22 cellular contexts compared by ENCODE assay signal in the genomic region with DNA sequence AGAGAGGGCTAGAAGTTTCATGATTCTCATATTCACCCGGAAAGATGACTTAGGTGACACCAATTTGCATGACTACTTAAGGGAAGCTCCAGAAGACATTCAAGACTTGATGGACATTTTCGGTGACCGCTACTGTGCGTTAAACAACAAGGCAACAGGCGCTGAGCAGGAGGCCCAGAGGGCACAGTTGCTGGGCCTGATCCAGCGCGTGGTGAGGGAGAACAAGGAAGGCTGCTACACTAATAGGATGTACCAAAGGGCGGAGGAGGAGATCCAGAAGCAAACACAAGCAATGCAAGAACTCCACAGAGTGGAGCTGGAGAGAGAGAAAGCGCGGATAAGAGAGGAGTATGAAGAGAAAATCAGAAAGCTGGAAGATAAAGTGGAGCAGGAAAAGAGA. TPM values are rescaled to one million over a fixed set of nuclear protein-coding genes. Genes with fewer than 3 reads are reported as not detected.
DNase-seq lines count a peak whose midpoint lies in the region; ATAC-seq and TF ChIP-seq lines count a peak whose summit lies in the region.
"Had no signal": no experiment of that assay in that cellular context is flagged by ENCODE, and none has a peak within 500 bp of the region (broad histone marks: within the 10 kb centered on the region; RNA-seq: fewer than 3 reads in every experiment).

No MANE protein-coding gene starts in this region.

- peak overlapping the region; percentile 45 for H3K27ac Mint-ChIP-seq in activated CD8-positive, alpha-beta T cell treated with anti-CD3 and anti-CD28 coated beads, Interleukin-2, amount 10 ng/mL, durations not matched to agents 7 days and 5 days
- no peak overlapping the region for H3K27ac Mint-ChIP-seq in activated CD8-positive, alpha-beta T cell treated with anti-CD3 and anti-CD28 coated beads for 36 hours
- H3K27ac Mint-ChIP-seq in CD8-positive, alpha-beta T cell = peak overlapping the region; percentile 76
- peak overlapping the region; percentile 0 for H3K27ac Mint-ChIP-seq in dendritic cell treated with granulocyte-macrophage colony-stimulating factor and Interleukin-4, amounts not matched to agents 40 ng/mL and 50 ng/mL, for 4 days
- peak overlapping the region in 1 of 2 donors; percentile 7 for H3K27ac Mint-ChIP-seq in natural killer cell treated with Interleukin-12 subunit alpha and Interleukin-12 subunit beta and Interleukin-15 and Interleukin-18, amount 100 ng/mL, for 72 hours
- H3K27ac Mint-ChIP-seq in CD14-positive monocyte = peak overlapping the region in 1 of 7 donors; percentile 66

- H3K4me1 ChIP-seq in CD8-positive, alpha-beta T cell (ENCODE audit: insufficient read depth, low read length) = peaks cover 27% of the 10 kb centered on the region
- H3K4me1 ChIP-seq: A549, HAP-1, SJCRH30 had no signal

- ATAC-seq in activated CD8-positive, alpha-beta T cell treated with anti-CD3 and anti-CD28 coated beads, Interleukin-2, amount 10 ng/mL, durations not matched to agents 7 days and 5 days = no peak
- ATAC-seq in activated CD8-positive, alpha-beta T cell treated with anti-CD3 and anti-CD28 coated beads for 36 hours = no peak
- no peak for ATAC-seq in CD8-positive, alpha-beta T cell
- ATAC-seq in natural killer cell treated with Interleukin-12 subunit alpha and Interleukin-12 subunit beta and Interleukin-15 and Interleukin-18, amount 100 ng/mL, for 72 hours = no peak
- ATAC-seq: A549 had no signal

- CTCF ChIA-PET in activated CD8-positive, alpha-beta T cell treated with anti-CD3 and anti-CD28 coated beads, Interleukin-2, amount 10 ng/mL, durations not matched to agents 7 days and 5 days (lab: Charles Lee) = no interaction called here
- CTCF ChIA-PET in activated CD8-positive, alpha-beta T cell treated with anti-CD3 and anti-CD28 coated beads for 36 hours (lab: Charles Lee) = no interaction called here
- CTCF ChIA-PET in CD8-positive, alpha-beta T cell (lab: Charles Lee) = interaction anchor here (0.7 to 2.0 kb wide), 2 partner anchors 58 to 170 kb away, joined by 3 to 4 read pairs; a partner anchor contains a TSS

- peaks cover 39% of the 10 kb centered on the region for H3K9me3 Mint-ChIP-seq in activated CD8-positive, alpha-beta T cell treated with anti-CD3 and anti-CD28 coated beads, Interleukin-2, amount 10 ng/mL, durations not matched to agents 7 days and 5 days (ENCODE audit: insufficient read depth)
- peaks cover 47% of the 10 kb centered on the region for H3K9me3 Mint-ChIP-seq in activated CD8-positive, alpha-beta T cell treated with anti-CD3 and anti-CD28 coated beads for 36 hours
- H3K9me3 Mint-ChIP-seq in CD8-positive, alpha-beta T cell = peaks cover 28% of the 10 kb centered on the region
- peaks cover 11% of the 10 kb centered on the region for H3K9me3 Mint-ChIP-seq in dendritic cell treated with granulocyte-macrophage colony-stimulating factor and Interleukin-4, amounts not matched to agents 40 ng/mL and 50 ng/mL, for 4 days
- H3K9me3 Mint-ChIP-seq in natural killer cell treated with Interleukin-12 subunit alpha and Interleukin-12 subunit beta and Interleukin-15 and Interleukin-18, amount 100 ng/mL, for 72 hours = peaks cover 17% of the 10 kb centered on the region
- peaks cover 23 to 50% (median 33%) of the 10 kb centered on the region in 7 donors for H3K9me3 Mint-ChIP-seq in CD14-positive monocyte

- H3K4me3 ChIP-seq in CD8-positive, alpha-beta T cell (ENCODE audit: low read depth, low read length) = peak overlapping the region; percentile 9
- H3K4me3 ChIP-seq: A549, HAP-1, PC-9, SJCRH30 had no signal

- no peak for DNase-seq in activated CD8-positive, alpha-beta T cell treated with anti-CD3 and anti-CD28 coated beads, Interleukin-2, amount 10 ng/mL, durations not matched to agents 7 days and 5 days
- no peak for DNase-seq in activated CD8-positive, alpha-beta T cell treated with anti-CD3 and anti-CD28 coated beads for 36 hours
- no peak for DNase-seq in CD8-positive, alpha-beta T cell
- no peak for DNase-seq in natural killer cell treated with Interleukin-12 subunit alpha and Interleukin-12 subunit beta and Interleukin-15 and Interleukin-18, amount 100 ng/mL, for 72 hours (ENCODE audit: low spot score)
- no peak for DNase-seq in CD14-positive monocyte (ENCODE audit: low spot score)
- no peak for DNase-seq in activated CD8-positive, alpha-beta memory T cell treated with anti-CD3 and anti-CD28 coated beads for 24 hours
- DNase-seq: COR-L47, DMS 273 treated with DMSO at 0.1 percent for 48 hours, IMR-90, Karpas-422, NCI-H1092, NCI-H1436 treated with DMSO at 0.1 percent for 48 hours, NCI-H2029, NCI-H2171, NCI-H526, PC-9, SJCRH30 had no signal

- peaks cover 41% of the 10 kb centered on the region for H3K9me3 ChIP-seq in CD8-positive, alpha-beta T cell (ENCODE audit: low read length)
- H3K9me3 ChIP-seq: A549, HAP-1, SJCRH30 had no signal

- no peak for TF ChIP-seq CTCF in activated CD8-positive, alpha-beta T cell treated with anti-CD3 and anti-CD28 coated beads for 36 hours (IDR thresholded peaks at IDR 0.05)
- no peak for TF ChIP-seq CTCF in CD8-positive, alpha-beta T cell (IDR thresholded peaks at IDR 0.05)
- no peak for TF ChIP-seq CTCF in CD14-positive monocyte (IDR thresholded peaks at IDR 0.05)

- no peak overlapping the region for H3K4me3 Mint-ChIP-seq in activated CD8-positive, alpha-beta T cell treated with anti-CD3 and anti-CD28 coated beads, Interleukin-2, amount 10 ng/mL, durations not matched to agents 7 days and 5 days
- no peak overlapping the region for H3K4me3 Mint-ChIP-seq in activated CD8-positive, alpha-beta T cell treated with anti-CD3 and anti-CD28 coated beads for 36 hours
- peak overlapping the region; percentile 39 for H3K4me3 Mint-ChIP-seq in CD8-positive, alpha-beta T cell
- no peak overlapping the region for H3K4me3 Mint-ChIP-seq in dendritic cell treated with granulocyte-macrophage colony-stimulating factor and Interleukin-4, amounts not matched to agents 40 ng/mL and 50 ng/mL, for 4 days
- peak overlapping the region; percentile 1 for H3K4me3 Mint-ChIP-seq in natural killer cell treated with Interleukin-12 subunit alpha and Interleukin-12 subunit beta and Interleukin-15 and Interleukin-18, amount 100 ng/mL, for 72 hours
- no peak overlapping the region for H3K4me3 Mint-ChIP-seq in CD14-positive monocyte

- intact Hi-C loops in activated CD8-positive, alpha-beta T cell treated with anti-CD3 and anti-CD28 coated beads for 36 hours (cut with micrococcal nuclease) = no loop called here
- intact Hi-C loops in CD8-positive, alpha-beta T cell (cut with DNase I, micrococcal nuclease) = no loop called here
- intact Hi-C loops in dendritic cell treated with granulocyte-macrophage colony-stimulating factor and Interleukin-4, amounts not matched to agents 40 ng/mL and 50 ng/mL, for 4 days (cut with micrococcal nuclease) = no loop called here
- intact Hi-C loops in CD14-positive monocyte (cut with micrococcal nuclease) = no loop called here

- peaks cover 31% of the 10 kb centered on the region for H3K4me1 Mint-ChIP-seq in activated CD8-positive, alpha-beta T cell treated with anti-CD3 and anti-CD28 coated beads, Interleukin-2, amount 10 ng/mL, durations not matched to agents 7 days and 5 days (ENCODE audit: low read depth)
- peaks cover 39% of the 10 kb centered on the region for H3K4me1 Mint-ChIP-seq in activated CD8-positive, alpha-beta T cell treated with anti-CD3 and anti-CD28 coated beads for 36 hours (ENCODE audit: low read depth)
- peaks cover 53% of the 10 kb centered on the region for H3K4me1 Mint-ChIP-seq in CD8-positive, alpha-beta T cell (ENCODE audit: low read depth)
- H3K4me1 Mint-ChIP-seq in dendritic cell treated with granulocyte-macrophage colony-stimulating factor and Interleukin-4, amounts not matched to agents 40 ng/mL and 50 ng/mL, for 4 days (ENCODE audit: low read depth) = peaks cover 43% of the 10 kb centered on the region
- peaks cover 35 to 39% of the 10 kb centered on the region in 2 donors for H3K4me1 Mint-ChIP-seq in natural killer cell treated with Interleukin-12 subunit alpha and Interleukin-12 subunit beta and Interleukin-15 and Interleukin-18, amount 100 ng/mL, for 72 hours (ENCODE audit: low read depth in 2 of 2)
- H3K4me1 Mint-ChIP-seq in CD14-positive monocyte = peaks cover 57% of the 10 kb centered on the region

- H3K27me3 Mint-ChIP-seq in activated CD8-positive, alpha-beta T cell treated with anti-CD3 and anti-CD28 coated beads, Interleukin-2, amount 10 ng/mL, durations not matched to agents 7 days and 5 days (ENCODE audit: low read depth) = no peaks in the 10 kb centered on the region
- no peaks in the 10 kb centered on the region for H3K27me3 Mint-ChIP-seq in activated CD8-positive, alpha-beta T cell treated with anti-CD3 and anti-CD28 coated beads for 36 hours
- no peaks in the 10 kb centered on the region for H3K27me3 Mint-ChIP-seq in CD8-positive, alpha-beta T cell (ENCODE audit: low read depth)
- no peaks in the 10 kb centered on the region for H3K27me3 Mint-ChIP-seq in dendritic cell treated with granulocyte-macrophage colony-stimulating factor and Interleukin-4, amounts not matched to agents 40 ng/mL and 50 ng/mL, for 4 days
- no peaks in the 10 kb centered on the region for H3K27me3 Mint-ChIP-seq in natural killer cell treated with Interleukin-12 subunit alpha and Interleukin-12 subunit beta and Interleukin-15 and Interleukin-18, amount 100 ng/mL, for 72 hours
- peaks cover 0 to 2% (median 0%) of the 10 kb centered on the region in 3 donors for H3K27me3 Mint-ChIP-seq in CD14-positive monocyte (ENCODE audit: low read depth in 3 of 3)

- H3K36me3 ChIP-seq in CD8-positive, alpha-beta T cell (ENCODE audit: insufficient read depth, low read length) = peaks cover 38% of the 10 kb centered on the region
- H3K36me3 ChIP-seq: HAP-1, SJCRH30 had no signal

- no peaks in the 10 kb centered on the region for H3K27me3 ChIP-seq in CD8-positive, alpha-beta T cell (ENCODE audit: insufficient read depth, low read length)
- H3K27me3 ChIP-seq: SJCRH30 had no signal

- H3K36me3 Mint-ChIP-seq in activated CD8-positive, alpha-beta T cell treated with anti-CD3 and anti-CD28 coated beads, Interleukin-2, amount 10 ng/mL, durations not matched to agents 7 days and 5 days (ENCODE audit: low read depth) = peaks cover 95% of the 10 kb centered on the region
- peaks cover 89% of the 10 kb centered on the region for H3K36me3 Mint-ChIP-seq in activated CD8-positive, alpha-beta T cell treated with anti-CD3 and anti-CD28 coated beads for 36 hours (ENCODE audit: low read depth)
- H3K36me3 Mint-ChIP-seq in CD8-positive, alpha-beta T cell = peaks cover 95% of the 10 kb centered on the region
- H3K36me3 Mint-ChIP-seq in dendritic cell treated with granulocyte-macrophage colony-stimulating factor and Interleukin-4, amounts not matched to agents 40 ng/mL and 50 ng/mL, for 4 days (ENCODE audit: low read depth) = peaks cover 23% of the 10 kb centered on the region
- H3K36me3 Mint-ChIP-seq in natural killer cell treated with Interleukin-12 subunit alpha and Interleukin-12 subunit beta and Interleukin-15 and Interleukin-18, amount 100 ng/mL, for 72 hours = peaks cover 86% of the 10 kb centered on the region
- H3K36me3 Mint-ChIP-seq in CD14-positive monocyte = peaks cover 46 to 53% of the 10 kb centered on the region in 2 donors

- H3K27ac ChIP-seq in CD8-positive, alpha-beta T cell (ENCODE audit: low read depth, low read length) = no peak overlapping the region
- H3K27ac ChIP-seq: A549, PC-9, SJCRH30 had no signal

- POLR2A ChIA-PET in activated CD8-positive, alpha-beta T cell treated with anti-CD3 and anti-CD28 coated beads, Interleukin-2, amount 10 ng/mL, durations not matched to agents 7 days and 5 days (lab: Charles Lee) = interaction anchor here (1.2 kb wide), 1 partner anchor 10 kb away, joined by 3 read pairs; no protein-coding TSS in a partner anchor
- POLR2A ChIA-PET in activated CD8-positive, alpha-beta T cell treated with anti-CD3 and anti-CD28 coated beads for 36 hours (lab: Charles Lee) = interaction anchor here (0.6 kb wide), 1 partner anchor 10 kb away, joined by 3 read pairs; no protein-coding TSS in a partner anchor
- POLR2A ChIA-PET in CD8-positive, alpha-beta T cell (lab: Charles Lee) = interaction anchor here (1.0 to 14.1 kb wide), 5 partner anchors 9 to 68 kb away, joined by 3 to 300 read pairs (median 24); a partner anchor contains a TSS

RNA-seq across cellular contexts. Expression of a gene that starts 5.3 kb away (rescaled TPM):
- total RNA-seq in activated CD8-positive, alpha-beta T cell treated with anti-CD3 and anti-CD28 coated beads, Interleukin-2, amount 10 ng/mL, durations not matched to agents 7 days and 5 days = 100 to 1,000 TPM; 174 to 186 TPM
- 10 to 100 TPM; 88.3 to 97.8 TPM for total RNA-seq in activated CD8-positive, alpha-beta T cell treated with anti-CD3 and anti-CD28 coated beads for 36 hours
- 10 to 100 TPM; 11.8 to 13.8 TPM for total RNA-seq in CD8-positive, alpha-beta T cell
- total RNA-seq in natural killer cell treated with Interleukin-12 subunit alpha and Interleukin-12 subunit beta and Interleukin-15 and Interleukin-18, amount 100 ng/mL, for 72 hours = 100 to 1,000 TPM in 1 of 2 donors, 10 to 100 TPM in 1; 83.6 to 245 TPM
- polyA plus RNA-seq in CD14-positive monocyte = 100 to 1,000 TPM; 167 to 269 TPM
- total RNA-seq: IMR-90, MCF 10A, PC-9, SJCRH30 had no signal
- polyA plus RNA-seq: A549, BJ, IMR-90 had no signal

RNA-seq across cellular contexts. Expression of a gene that starts 57.8 kb away (rescaled TPM):
- 100 to 1,000 TPM; 134 TPM for total RNA-seq in activated CD8-positive, alpha-beta T cell treated with anti-CD3 and anti-CD28 coated beads, Interleukin-2, amount 10 ng/mL, durations not matched to agents 7 days and 5 days
- 10 to 100 TPM; 29.0 to 29.5 TPM for total RNA-seq in activated CD8-positive, alpha-beta T cell treated with anti-CD3 and anti-CD28 coated beads for 36 hours
- 10 to 100 TPM; 21.2 to 29.7 TPM for total RNA-seq in CD8-positive, alpha-beta T cell
- total RNA-seq in natural killer cell treated with Interleukin-12 subunit alpha and Interleukin-12 subunit beta and Interleukin-15 and Interleukin-18, amount 100 ng/mL, for 72 hours = 10 to 100 TPM; 50.5 to 60.4 TPM
- 100 to 1,000 TPM in 1 of 2 donors, 10 to 100 TPM in 1; 54.5 to 115 TPM for polyA plus RNA-seq in CD14-positive monocyte
- total RNA-seq: IMR-90, MCF 10A, PC-9, SJCRH30 had no signal
- polyA plus RNA-seq: A549, BJ, IMR-90 had no signal

RNA-seq across cellular contexts. Expression of a gene that starts 59.7 kb away (rescaled TPM):
- total RNA-seq in activated CD8-positive, alpha-beta T cell treated with anti-CD3 and anti-CD28 coated beads, Interleukin-2, amount 10 ng/mL, durations not matched to agents 7 days and 5 days = 10 to 100 TPM; 88.9 to 93.3 TPM
- total RNA-seq in activated CD8-positive, alpha-beta T cell treated with anti-CD3 and anti-CD28 coated beads for 36 hours = 10 to 100 TPM; 21.2 to 21.5 TPM
- 10 to 100 TPM; 10.5 to 10.8 TPM for total RNA-seq in CD8-positive, alpha-beta T cell
- 10 to 100 TPM; 55.8 to 88.4 TPM for total RNA-seq in natural killer cell treated with Interleukin-12 subunit alpha and Interleukin-12 subunit beta and Interleukin-15 and Interleukin-18, amount 100 ng/mL, for 72 hours
- 10 to 100 TPM; 57.0 to 70.2 TPM for polyA plus RNA-seq in CD14-positive monocyte
- total RNA-seq: IMR-90, MCF 10A, PC-9, SJCRH30 had no signal
- polyA plus RNA-seq: A549, BJ, IMR-90 had no signal

Comparison
In these comparisons a context has a peak if more than half of its experiments do, and no peak if none do; other contexts are left out.
1. H3K4me3 Mint-ChIP-seq: peak in CD8-positive, alpha-beta T cell (single experiment) and natural killer cell treated with Interleukin-12 subunit alpha and Interleukin-12 subunit beta and Interleukin-15 and Interleukin-18, amount 100 ng/mL, for 72 hours (single experiment); none in activated CD8-positive, alpha-beta T cell treated with anti-CD3 and anti-CD28 coated beads, Interleukin-2, amount 10 ng/mL, durations not matched to agents 7 days and 5 days (single experiment), activated CD8-positive, alpha-beta T cell treated with anti-CD3 and anti-CD28 coated beads for 36 hours (single experiment), dendritic cell treated with granulocyte-macrophage colony-stimulating factor and Interleukin-4, amounts not matched to agents 40 ng/mL and 50 ng/mL, for 4 days (single experiment) and CD14-positive monocyte (0 of 2).
2. RNA of a gene that starts 5.3 kb away (total RNA-seq): 83.6 to 245 TPM in natural killer cell treated with Interleukin-12 subunit alpha and Interleukin-12 subunit beta and Interleukin-15 and Interleukin-18, amount 100 ng/mL, for 72 hours, 174 to 186 TPM in activated CD8-positive, alpha-beta T cell treated with anti-CD3 and anti-CD28 coated beads, Interleukin-2, amount 10 ng/mL, durations not matched to agents 7 days and 5 days and 88.3 to 97.8 TPM in activated CD8-positive, alpha-beta T cell treated with anti-CD3 and anti-CD28 coated beads for 36 hours; 11.8 to 13.8 TPM in CD8-positive, alpha-beta T cell; every median in the first group is over 4 times any median in the second.